ENCODE assay signal across 14 cellular contexts in genomic region chr4:172850838-172851237, GRCh38.
DNase-seq lines count a peak whose midpoint lies in the region; ATAC-seq and TF ChIP-seq lines count a peak whose summit lies in the region.
"Had no signal": no experiment of that assay in that cellular context is flagged by ENCODE, and none has a peak within 500 bp of the region (broad histone marks: within the 10 kb centered on the region; RNA-seq: fewer than 3 reads in every experiment).

No MANE protein-coding gene starts in this region.

- H3K4me3 ChIP-seq in IMR-90 (ENCODE audit: insufficient read depth, low read depth, low read length): no peak overlapping the region
- H3K4me3 ChIP-seq in mammary epithelial cell (replicated peaks in 1 of 3; ENCODE audit: insufficient read depth in 1 of 3, low read depth in 2 of 3, low read length in 3 of 3): no peak overlapping the region
- H3K4me3 ChIP-seq: skin epidermis had no signal

- H3K14ac ChIP-seq in IMR-90 (replicated peaks; ENCODE audit: low read depth, low read length): no peak overlapping the region

- no peaks in the 10 kb centered on the region for H3K4me1 Mint-ChIP-seq in glutamatergic neuron (ENCODE audit: low read depth, unreplicated experiment)
- H3K4me1 Mint-ChIP-seq: activated CD4-positive, alpha-beta memory T cell treated with anti-CD3 and anti-CD28 coated beads, Interleukin-2, amount 10 ng/mL, durations not matched to agents 7 days and 5 days; activated naive CD4-positive, alpha-beta T cell treated with anti-CD3 and anti-CD28 coated beads, Interleukin-2, amount 50 U/mL, for 24 hours; T-helper 17 cell had no signal

- no peak overlapping the region for H2AK9ac ChIP-seq in IMR-90 (replicated peaks; ENCODE audit: low read depth, low read length, poor library complexity)

- no peak for TF ChIP-seq RAD21 in IMR-90 (IDR thresholded peaks at IDR 0.05; ENCODE audit: low read length)

- H4K91ac ChIP-seq in IMR-90 (ENCODE audit: insufficient read depth, low read depth, low read length): no peak overlapping the region

- ATAC-seq in IMR-90 (ENCODE audit: low read depth): peak; percentile 79
- ATAC-seq: T-helper 17 cell had no signal

- H3K4me3 Mint-ChIP-seq in glutamatergic neuron (ENCODE audit: unreplicated experiment): no peak overlapping the region
- H3K4me3 Mint-ChIP-seq: activated CD4-positive, alpha-beta memory T cell treated with anti-CD3 and anti-CD28 coated beads, Interleukin-2, amount 10 ng/mL, durations not matched to agents 7 days and 5 days; activated naive CD4-positive, alpha-beta T cell treated with anti-CD3 and anti-CD28 coated beads, Interleukin-2, amount 50 U/mL, for 24 hours; T-helper 17 cell had no signal

- H2BK20ac ChIP-seq in IMR-90 (ENCODE audit: low read depth, low read length): peak overlapping the region; percentile 83; the same call in 1 of the 2 replicates

- peak overlapping the region; percentile 44; the same call in 1 of the 2 replicates for H3K4me2 ChIP-seq in IMR-90 (ENCODE audit: low read depth, low read length)
- peak overlapping the region; percentile 41 for H3K4me2 ChIP-seq in mammary epithelial cell (ENCODE audit: insufficient read depth, low read depth, low read length)

- no peak overlapping the region for H2AFZ ChIP-seq in IMR-90 (replicated peaks; ENCODE audit: low read length, poor library complexity)
- H2AFZ ChIP-seq in mammary epithelial cell (ENCODE audit: low read depth, low read length): peak overlapping the region; percentile 43

- no peaks in the 10 kb centered on the region; the same call in 1 of the 2 replicates for H3K4me1 ChIP-seq in IMR-90 (ENCODE audit: control insufficient read depth, insufficient read depth, low read length)
- H3K4me1 ChIP-seq in mammary epithelial cell (ENCODE audit: insufficient read depth, low read length): peaks cover 20% of the 10 kb centered on the region
- H3K4me1 ChIP-seq: Caco-2 had no signal

- H4K8ac ChIP-seq in IMR-90 (ENCODE audit: low read depth in 2 of 2, low read length in 2 of 2): peak overlapping the region in 1 of 2 experiments; percentile 78; a peak in 2 of 4 replicates

- H3K27ac ChIP-seq in IMR-90 (ENCODE audit: insufficient read depth, low read length) (no peak overlapping the region), mammary epithelial cell (ENCODE audit: insufficient read depth, low read depth, low read length) (no peak overlapping the region)
- H3K27ac ChIP-seq: skin epidermis had no signal

- BruUV-seq in IMR-90 (replicated peaks; lab: Mats Ljungman, UMichigan) (no TSS peak), mammary epithelial cell (replicated peaks; lab: Mats Ljungman, UMichigan) (no TSS peak)

- intact Hi-C loops in IMR-90 (cut with micrococcal nuclease): loop anchor here (5.0 kb wide), 1 partner anchor 146 kb away; no protein-coding TSS in a partner anchor
- intact Hi-C loops in mammary epithelial cell (cut with micrococcal nuclease): no loop called here

- POLR2A ChIA-PET in IMR-90 (lab: Charles Lee; ENCODE audit: unreplicated experiment): no interaction called here

- TF ChIP-seq CTCF in IMR-90 (conservative IDR thresholded peaks at IDR 0.05; ENCODE audit: low read depth, low read length): no peak
- TF ChIP-seq CTCF in mammary epithelial cell (conservative IDR thresholded peaks at IDR 0.05 in 1 of 2, IDR thresholded peaks at IDR 0.05 in 1 of 2; ENCODE audit: extremely low read depth in 1 of 2, insufficient read depth in 1 of 2, low read depth in 1 of 2, low read length in 2 of 2): no peak
- no peak for TF ChIP-seq CTCF in glutamatergic neuron (IDR thresholded peaks at IDR 0.05; ENCODE audit: partially characterized antibody, unreplicated experiment)

- 0 out of 2 replicates have a peak overlapping the region, but pooled peaks have one; percentile 42 for H4K5ac ChIP-seq in IMR-90 (ENCODE audit: low read depth, low read length)

- no peaks in the 10 kb centered on the region for H3K27me3 ChIP-seq in IMR-90 (ENCODE audit: control insufficient read depth, insufficient read depth, low read length)
- no peaks in the 10 kb centered on the region for H3K27me3 ChIP-seq in mammary epithelial cell (ENCODE audit: insufficient read depth, low read length)

- no peaks in the 10 kb centered on the region for H3K9me3 ChIP-seq in IMR-90 (ENCODE audit: control insufficient read depth, insufficient read depth, low read length)
- no peaks in the 10 kb centered on the region for H3K9me3 ChIP-seq in mammary epithelial cell (replicated peaks; ENCODE audit: insufficient read depth, low read length)
- H3K9me3 ChIP-seq: Caco-2 had no signal

- peaks cover 2% of the 10 kb centered on the region for H3K27me3 Mint-ChIP-seq in glutamatergic neuron (ENCODE audit: unreplicated experiment)
- H3K27me3 Mint-ChIP-seq: activated CD4-positive, alpha-beta memory T cell treated with anti-CD3 and anti-CD28 coated beads, Interleukin-2, amount 10 ng/mL, durations not matched to agents 7 days and 5 days had no signal

- H2BK15ac ChIP-seq in IMR-90 (ENCODE audit: low read depth, low read length): peak overlapping the region; percentile 88; the same call in 1 of the 3 replicates

- peak overlapping the region; percentile 64; the same call in 1 of the 2 replicates for H3K4ac ChIP-seq in IMR-90 (ENCODE audit: low read depth, low read length)

- in situ Hi-C loops in Caki2 (cut with HindIII; ENCODE audit: low pct_unique_long_range_greater_than_20kb, low sequenced_read_pairs) (no loop called here), IMR-90 (cut with MboI; ENCODE audit: low sequenced_read_pairs) (no loop called here), mammary epithelial cell (cut with MboI; ENCODE audit: low sequenced_read_pairs in 2 of 2) (no loop called here)

- CTCF ChIA-PET in IMR-90 (lab: Yijun Ruan, JAX) (interaction anchor here (0.5 to 1.3 kb wide), 4 partner anchors 9 to 112 kb away, joined by 3 read pairs; no protein-coding TSS in a partner anchor), mammary epithelial cell (lab: Charles Lee; ENCODE audit: low non-redundant PET) (no interaction called here)

- no peak for TF ChIP-seq POLR2A in IMR-90 (IDR thresholded peaks at IDR 0.05; ENCODE audit: low read depth, low read length)

- H3K36me3 ChIP-seq in IMR-90 (ENCODE audit: control insufficient read depth, insufficient read depth, low read length): no peaks in the 10 kb centered on the region
- H3K36me3 ChIP-seq in mammary epithelial cell (ENCODE audit: insufficient read depth, low read length): no peaks in the 10 kb centered on the region

- no CpG with 5 or more reads among the region's 1 CpG for WGBS in IMR-90 (ENCODE audit: extremely low coverage in 2 of 2, insufficient read length in 1 of 2), 2 experiments
- 15% methylated on average over 1 of the region's 1 CpG for WGBS in mammary epithelial cell (ENCODE audit: low coverage, missing lambda C conversion rate)

- peak overlapping the region; percentile 86 for H2BK5ac ChIP-seq in IMR-90 (ENCODE audit: low read depth, low read length, poor library complexity, severe bottlenecking)

- no peak overlapping the region for H3K23ac ChIP-seq in IMR-90 (ENCODE audit: low read depth, low read length)

- H3K27ac Mint-ChIP-seq in glutamatergic neuron (ENCODE audit: unreplicated experiment): no peak overlapping the region
- H3K27ac Mint-ChIP-seq: activated CD4-positive, alpha-beta memory T cell treated with anti-CD3 and anti-CD28 coated beads, Interleukin-2, amount 10 ng/mL, durations not matched to agents 7 days and 5 days; activated naive CD4-positive, alpha-beta T cell treated with anti-CD3 and anti-CD28 coated beads, Interleukin-2, amount 50 U/mL, for 24 hours; T-helper 17 cell had no signal

- H2BK120ac ChIP-seq in IMR-90 (ENCODE audit: low read depth, low read length): peak overlapping the region; percentile 93

- H2AK5ac ChIP-seq in IMR-90 (ENCODE audit: low read depth, low read length): no peak overlapping the region

- peaks cover 3% of the 10 kb centered on the region for H3K9me3 Mint-ChIP-seq in glutamatergic neuron (ENCODE audit: unreplicated experiment)
- H3K9me3 Mint-ChIP-seq: activated CD4-positive, alpha-beta memory T cell treated with anti-CD3 and anti-CD28 coated beads, Interleukin-2, amount 10 ng/mL, durations not matched to agents 7 days and 5 days; activated naive CD4-positive, alpha-beta T cell treated with anti-CD3 and anti-CD28 coated beads, Interleukin-2, amount 50 U/mL, for 24 hours had no signal

- dilution Hi-C loops in IMR-90 (cut with HindIII; ENCODE audit: low sequenced_read_pairs, unreplicated experiment) (no loop called here), mammary epithelial cell (cut with HindIII; ENCODE audit: low sequenced_read_pairs) (no loop called here)

- no peak overlapping the region for H3K9ac ChIP-seq in IMR-90 (ENCODE audit: low read depth, low read length)
- no peak overlapping the region for H3K9ac ChIP-seq in mammary epithelial cell (ENCODE audit: insufficient read depth, low read length)

- peak; percentile 68 for DNase-seq in Caki2 (ENCODE audit: low read depth)
- DNase-seq in IMR-90: peak; percentile 95
- DNase-seq in mammary epithelial cell: peak; percentile 88
- DNase-seq in kidney glomerular epithelial cell (lab: John Stamatoyannopoulos, UW): peak; percentile 62
- DNase-seq in cerebellum (ENCODE audit: low spot score): no peak
- no peak for DNase-seq in stimulated activated naive CD4-positive, alpha-beta T cell (lab: John Stamatoyannopoulos, UW)
- no peak for DNase-seq in NCI-H1417 (lab: John Stamatoyannopoulos, UW)
- no peak for DNase-seq in glutamatergic neuron
- DNase-seq: activated CD4-positive, alpha-beta memory T cell treated with anti-CD3 and anti-CD28 coated beads, Interleukin-2, amount 10 ng/mL, durations not matched to agents 7 days and 5 days; Caco-2; NCI-H1105; T-helper 17 cell had no signal

- H4K20me1 ChIP-seq in IMR-90 (ENCODE audit: insufficient read depth, low read length) (no peaks in the 10 kb centered on the region), mammary epithelial cell (ENCODE audit: insufficient read depth, low read length) (no peaks in the 10 kb centered on the region)

- H3K79me1 ChIP-seq in IMR-90 (ENCODE audit: low read depth in 1 of 2, low read length in 2 of 2): no peaks in the 10 kb centered on the region

- H3K18ac ChIP-seq in IMR-90 (ENCODE audit: low read depth, low read length): peak overlapping the region; percentile 81; the same call in 1 of the 2 replicates

- H3K9me1 ChIP-seq in IMR-90 (ENCODE audit: insufficient read depth, low read length): no peaks in the 10 kb centered on the region

- no peak overlapping the region for H3K56ac ChIP-seq in IMR-90 (ENCODE audit: extremely low read depth, insufficient read depth, low read length)

- H3K36me3 Mint-ChIP-seq in glutamatergic neuron (ENCODE audit: unreplicated experiment): no peaks in the 10 kb centered on the region
- H3K36me3 Mint-ChIP-seq: activated naive CD4-positive, alpha-beta T cell treated with anti-CD3 and anti-CD28 coated beads, Interleukin-2, amount 50 U/mL, for 24 hours had no signal

- H3K79me2 ChIP-seq in mammary epithelial cell (ENCODE audit: insufficient read depth, low read length): no peaks in the 10 kb centered on the region

Comparison
In these comparisons a context has a peak if more than half of its experiments do, and no peak if none do; other contexts are left out.
1. DNase-seq: peak in Caki2 (single experiment), IMR-90 (single experiment), mammary epithelial cell (single experiment) and kidney glomerular epithelial cell (single experiment); none in cerebellum (single experiment), stimulated activated naive CD4-positive, alpha-beta T cell (0 of 6), NCI-H1417 (0 of 3) and glutamatergic neuron (single experiment).